Comparison of ENCODE assay signal across 8 cellular contexts in genomic region chr10:34814228-34815173, GRCh38.
DNase-seq lines count a peak whose midpoint lies in the region; ATAC-seq and TF ChIP-seq lines count a peak whose summit lies in the region.

No MANE protein-coding gene starts in this region.

- H3K4me1 ChIP-seq in HEK293 (ENCODE audit: control insufficient read depth, insufficient read depth, low read length) = peaks cover 24% of the 10 kb centered on the region
- peaks cover 10% of the 10 kb centered on the region for H3K4me1 ChIP-seq in RWPE2 (ENCODE audit: insufficient read depth, poor library complexity, severe bottlenecking)
- peaks cover 26% of the 10 kb centered on the region for H3K4me1 ChIP-seq in mucosa of stomach (ENCODE audit: control insufficient read depth, insufficient read depth, low read length)

- H3K9ac ChIP-seq in mucosa of stomach (ENCODE audit: low read length) = peak overlapping the region; percentile 79

- DNase-seq in GM10266 (ENCODE audit: extremely low spot score) (peak; percentile 70), RWPE2 (ENCODE audit: low spot score) (no peak), epithelial cell of esophagus (ENCODE audit: low read depth) (peak; percentile 35), NCI-H187 (lab: John Stamatoyannopoulos, UW) (no peak)

- ATAC-seq in RWPE2 (ENCODE audit: low read depth) = peak; percentile 45
- ATAC-seq in HG02970 (IDR thresholded peaks at IDR 0.05; ENCODE audit: low FRiP score, unreplicated experiment) = no peak
- ATAC-seq in HG03280 (IDR thresholded peaks at IDR 0.05; ENCODE audit: unreplicated experiment) = no peak

- CTCF ChIA-PET in HEK293 (lab: Yijun Ruan, JAX) = no interaction called here

- no peaks in the 10 kb centered on the region for H3K9me3 ChIP-seq in HEK293 (ENCODE audit: control insufficient read depth, insufficient read depth, low read depth, low read length)
- no peaks in the 10 kb centered on the region for H3K9me3 ChIP-seq in RWPE2 (ENCODE audit: severe bottlenecking)
- H3K9me3 ChIP-seq in mucosa of stomach (ENCODE audit: control insufficient read depth, low read length) = no peaks in the 10 kb centered on the region

- POLR2A ChIA-PET in HEK293 (lab: Yijun Ruan, JAX) = interaction anchor here (1.0 kb wide), 2 partner anchors 28 to 74 kb away, joined by 3 read pairs; no protein-coding TSS in a partner anchor

- H3K27ac ChIP-seq in HEK293 (ENCODE audit: extremely low read depth, low read depth, low read length) (peak overlapping the region; percentile 98), RWPE2 (ENCODE audit: poor library complexity, severe bottlenecking) (peak overlapping the region; percentile 71)

- H3K27me3 ChIP-seq in RWPE2 (ENCODE audit: insufficient read depth, poor library complexity, severe bottlenecking) (no peaks in the 10 kb centered on the region), mucosa of stomach (ENCODE audit: control insufficient read depth, insufficient read depth, low read length) (peaks cover 7% of the 10 kb centered on the region)

- TF ChIP-seq CTCF in GM10266 (IDR thresholded peaks at IDR 0.05; ENCODE audit: control insufficient read depth, insufficient read depth, low read depth, missing control alignments) (peak; percentile 18), HEK293 (tag by site-specific recombination; IDR thresholded peaks at IDR 0.05) (no peak), RWPE2 (IDR thresholded peaks at IDR 0.05; ENCODE audit: poor library complexity, severe bottlenecking) (no peak), epithelial cell of esophagus (IDR thresholded peaks at IDR 0.05; ENCODE audit: insufficient read depth, low read depth, low read length, missing control alignments) (no peak)

- no peaks in the 10 kb centered on the region for H3K36me3 ChIP-seq in HEK293 (ENCODE audit: control insufficient read depth in 2 of 2, insufficient read depth in 1 of 2, low read length in 2 of 2)
- no peaks in the 10 kb centered on the region for H3K36me3 ChIP-seq in RWPE2 (ENCODE audit: low read depth)
- H3K36me3 ChIP-seq in mucosa of stomach (ENCODE audit: control insufficient read depth, insufficient read depth, low read length) = no peaks in the 10 kb centered on the region

- H3K4me3 ChIP-seq in HEK293 (ENCODE audit: low read depth, low read length) = peak overlapping the region; percentile 77
- peak overlapping the region; percentile 99 for H3K4me3 ChIP-seq in RWPE2 (ENCODE audit: severe bottlenecking)
- peak overlapping the region; percentile 79 for H3K4me3 ChIP-seq in epithelial cell of esophagus (ENCODE audit: low read length)
- H3K4me3 ChIP-seq in mucosa of stomach (ENCODE audit: low read length) = peak overlapping the region; percentile 69

TF ChIP-seq in HEK293, 187 proteins besides CTCF, POLR2A, EP300 and RAD21 (continues in another document):
- TF ChIP-seq, protein P1, sequence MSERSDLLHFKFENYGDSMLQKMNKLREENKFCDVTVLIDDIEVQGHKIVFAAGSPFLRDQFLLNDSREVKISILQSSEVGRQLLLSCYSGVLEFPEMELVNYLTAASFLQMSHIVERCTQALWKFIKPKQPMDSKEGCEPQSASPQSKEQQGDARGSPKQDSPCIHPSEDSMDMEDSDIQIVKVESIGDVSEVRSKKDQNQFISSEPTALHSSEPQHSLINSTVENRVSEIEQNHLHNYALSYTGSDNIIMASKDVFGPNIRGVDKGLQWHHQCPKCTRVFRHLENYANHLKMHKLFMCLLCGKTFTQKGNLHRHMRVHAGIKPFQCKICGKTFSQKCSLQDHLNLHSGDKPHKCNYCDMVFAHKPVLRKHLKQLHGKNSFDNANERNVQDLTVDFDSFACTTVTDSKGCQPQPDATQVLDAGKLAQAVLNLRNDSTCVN (tag by site-specific recombination; optimal IDR thresholded peaks at IDR 0.05) = peak; percentile 59
- TF ChIP-seq, protein P2, sequence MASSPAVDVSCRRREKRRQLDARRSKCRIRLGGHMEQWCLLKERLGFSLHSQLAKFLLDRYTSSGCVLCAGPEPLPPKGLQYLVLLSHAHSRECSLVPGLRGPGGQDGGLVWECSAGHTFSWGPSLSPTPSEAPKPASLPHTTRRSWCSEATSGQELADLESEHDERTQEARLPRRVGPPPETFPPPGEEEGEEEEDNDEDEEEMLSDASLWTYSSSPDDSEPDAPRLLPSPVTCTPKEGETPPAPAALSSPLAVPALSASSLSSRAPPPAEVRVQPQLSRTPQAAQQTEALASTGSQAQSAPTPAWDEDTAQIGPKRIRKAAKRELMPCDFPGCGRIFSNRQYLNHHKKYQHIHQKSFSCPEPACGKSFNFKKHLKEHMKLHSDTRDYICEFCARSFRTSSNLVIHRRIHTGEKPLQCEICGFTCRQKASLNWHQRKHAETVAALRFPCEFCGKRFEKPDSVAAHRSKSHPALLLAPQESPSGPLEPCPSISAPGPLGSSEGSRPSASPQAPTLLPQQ (tag by site-specific recombination; IDR thresholded peaks at IDR 0.05) = no peak
- TF ChIP-seq ZNF112 (tag by site-specific recombination; IDR thresholded peaks at IDR 0.05) = no peak
- TF ChIP-seq, protein P3, sequence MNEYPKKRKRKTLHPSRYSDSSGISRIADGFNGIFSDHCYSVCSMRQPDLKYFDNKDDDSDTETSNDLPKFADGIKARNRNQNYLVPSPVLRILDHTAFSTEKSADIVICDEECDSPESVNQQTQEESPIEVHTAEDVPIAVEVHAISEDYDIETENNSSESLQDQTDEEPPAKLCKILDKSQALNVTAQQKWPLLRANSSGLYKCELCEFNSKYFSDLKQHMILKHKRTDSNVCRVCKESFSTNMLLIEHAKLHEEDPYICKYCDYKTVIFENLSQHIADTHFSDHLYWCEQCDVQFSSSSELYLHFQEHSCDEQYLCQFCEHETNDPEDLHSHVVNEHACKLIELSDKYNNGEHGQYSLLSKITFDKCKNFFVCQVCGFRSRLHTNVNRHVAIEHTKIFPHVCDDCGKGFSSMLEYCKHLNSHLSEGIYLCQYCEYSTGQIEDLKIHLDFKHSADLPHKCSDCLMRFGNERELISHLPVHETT (tag by site-specific recombination; IDR thresholded peaks at IDR 0.05) = no peak
- TF ChIP-seq, protein P4, sequence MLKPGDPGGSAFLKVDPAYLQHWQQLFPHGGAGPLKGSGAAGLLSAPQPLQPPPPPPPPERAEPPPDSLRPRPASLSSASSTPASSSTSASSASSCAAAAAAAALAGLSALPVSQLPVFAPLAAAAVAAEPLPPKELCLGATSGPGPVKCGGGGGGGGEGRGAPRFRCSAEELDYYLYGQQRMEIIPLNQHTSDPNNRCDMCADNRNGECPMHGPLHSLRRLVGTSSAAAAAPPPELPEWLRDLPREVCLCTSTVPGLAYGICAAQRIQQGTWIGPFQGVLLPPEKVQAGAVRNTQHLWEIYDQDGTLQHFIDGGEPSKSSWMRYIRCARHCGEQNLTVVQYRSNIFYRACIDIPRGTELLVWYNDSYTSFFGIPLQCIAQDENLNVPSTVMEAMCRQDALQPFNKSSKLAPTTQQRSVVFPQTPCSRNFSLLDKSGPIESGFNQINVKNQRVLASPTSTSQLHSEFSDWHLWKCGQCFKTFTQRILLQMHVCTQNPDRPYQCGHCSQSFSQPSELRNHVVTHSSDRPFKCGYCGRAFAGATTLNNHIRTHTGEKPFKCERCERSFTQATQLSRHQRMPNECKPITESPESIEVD (tag by site-specific recombination; IDR thresholded peaks at IDR 0.05) = no peak
- no peak for TF ChIP-seq MZF1 (tag by site-specific recombination; IDR thresholded peaks at IDR 0.05; ENCODE audit: borderline replicate concordance)
- TF ChIP-seq ZNF658 (tag by site-specific recombination; IDR thresholded peaks at IDR 0.05) = no peak
- TF ChIP-seq, protein P5, sequence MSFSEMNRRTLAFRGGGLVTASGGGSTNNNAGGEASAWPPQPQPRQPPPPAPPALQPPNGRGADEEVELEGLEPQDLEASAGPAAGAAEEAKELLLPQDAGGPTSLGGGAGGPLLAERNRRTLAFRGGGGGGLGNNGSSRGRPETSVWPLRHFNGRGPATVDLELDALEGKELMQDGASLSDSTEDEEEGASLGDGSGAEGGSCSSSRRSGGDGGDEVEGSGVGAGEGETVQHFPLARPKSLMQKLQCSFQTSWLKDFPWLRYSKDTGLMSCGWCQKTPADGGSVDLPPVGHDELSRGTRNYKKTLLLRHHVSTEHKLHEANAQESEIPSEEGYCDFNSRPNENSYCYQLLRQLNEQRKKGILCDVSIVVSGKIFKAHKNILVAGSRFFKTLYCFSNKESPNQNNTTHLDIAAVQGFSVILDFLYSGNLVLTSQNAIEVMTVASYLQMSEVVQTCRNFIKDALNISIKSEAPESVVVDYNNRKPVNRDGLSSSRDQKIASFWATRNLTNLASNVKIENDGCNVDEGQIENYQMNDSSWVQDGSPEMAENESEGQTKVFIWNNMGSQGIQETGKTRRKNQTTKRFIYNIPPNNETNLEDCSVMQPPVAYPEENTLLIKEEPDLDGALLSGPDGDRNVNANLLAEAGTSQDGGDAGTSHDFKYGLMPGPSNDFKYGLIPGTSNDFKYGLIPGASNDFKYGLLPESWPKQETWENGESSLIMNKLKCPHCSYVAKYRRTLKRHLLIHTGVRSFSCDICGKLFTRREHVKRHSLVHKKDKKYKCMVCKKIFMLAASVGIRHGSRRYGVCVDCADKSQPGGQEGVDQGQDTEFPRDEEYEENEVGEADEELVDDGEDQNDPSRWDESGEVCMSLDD (tag by site-specific recombination; IDR thresholded peaks at IDR 0.05) = no peak
- TF ChIP-seq, protein P6, sequence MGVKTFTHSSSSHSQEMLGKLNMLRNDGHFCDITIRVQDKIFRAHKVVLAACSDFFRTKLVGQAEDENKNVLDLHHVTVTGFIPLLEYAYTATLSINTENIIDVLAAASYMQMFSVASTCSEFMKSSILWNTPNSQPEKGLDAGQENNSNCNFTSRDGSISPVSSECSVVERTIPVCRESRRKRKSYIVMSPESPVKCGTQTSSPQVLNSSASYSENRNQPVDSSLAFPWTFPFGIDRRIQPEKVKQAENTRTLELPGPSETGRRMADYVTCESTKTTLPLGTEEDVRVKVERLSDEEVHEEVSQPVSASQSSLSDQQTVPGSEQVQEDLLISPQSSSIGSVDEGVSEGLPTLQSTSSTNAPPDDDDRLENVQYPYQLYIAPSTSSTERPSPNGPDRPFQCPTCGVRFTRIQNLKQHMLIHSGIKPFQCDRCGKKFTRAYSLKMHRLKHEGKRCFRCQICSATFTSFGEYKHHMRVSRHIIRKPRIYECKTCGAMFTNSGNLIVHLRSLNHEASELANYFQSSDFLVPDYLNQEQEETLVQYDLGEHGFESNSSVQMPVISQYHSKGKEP (tag by site-specific recombination; IDR thresholded peaks at IDR 0.05) = no peak
- TF ChIP-seq SCRT2 (tag by site-specific recombination; IDR thresholded peaks at IDR 0.05) = no peak

Comparison
In these comparisons a context has a peak if more than half of its experiments do, and no peak if none do; other contexts are left out.
1. DNase-seq: peak in GM10266 (single experiment) and epithelial cell of esophagus (single experiment); none in RWPE2 (single experiment) and NCI-H187 (0 of 2).
2. Peak in every context shown above with its lines, with median percentiles within 50 percentile points of each other: H3K4me3 ChIP-seq.